ENCODE assay signal across 12 cellular contexts in genomic region chr6:131660195-131660594, GRCh38. TPM values are rescaled to one million over a fixed set of nuclear protein-coding genes. Genes with fewer than 3 reads are reported as not detected.
DNase-seq lines count a peak whose midpoint lies in the region; ATAC-seq and TF ChIP-seq lines count a peak whose summit lies in the region.
"Had no signal": no experiment of that assay in that cellular context is flagged by ENCODE, and none has a peak within 500 bp of the region (broad histone marks: within the 10 kb centered on the region; RNA-seq: fewer than 3 reads in every experiment).

No MANE protein-coding gene starts in this region.

- DNase-seq in activated CD4-positive, alpha-beta T cell treated with anti-CD3 and anti-CD28 coated beads for 36 hours: no peak
- no peak for DNase-seq in activated CD4-positive, alpha-beta T cell treated with anti-CD3 and anti-CD28 coated beads, Interleukin-2, amount 50 U/mL, for 1 hour
- DNase-seq in NOMO-1 treated with DMSO at 0.1 percent for 48 hours (lab: John Stamatoyannopoulos, UW; ENCODE audit: unreplicated experiment): peak; percentile 61
- peak; percentile 73 for DNase-seq in dermis blood vessel endothelial cell
- DNase-seq in skeletal muscle cell (ENCODE audit: low read depth): peak; percentile 15
- DNase-seq in iPS-NIHi7 (ENCODE audit: extremely low spot score): no peak
- DNase-seq in GM13977 (ENCODE audit: low spot score): no peak
- no peak for DNase-seq in activated naive CD4-positive, alpha-beta T cell treated with anti-CD3 and anti-CD28 coated beads, Interleukin-2, amount 50 U/mL, for 16 hours
- DNase-seq: nephron progenitor cell, stomach had no signal

- CTCF ChIA-PET in activated CD4-positive, alpha-beta T cell treated with anti-CD3 and anti-CD28 coated beads for 36 hours (lab: Charles Lee): interaction anchor here (0.8 kb wide), 1 partner anchor 35 kb away, joined by 3 read pairs; no protein-coding TSS in a partner anchor

- H3K4me3 ChIP-seq in skeletal muscle cell (ENCODE audit: low read depth, low read length): no peak overlapping the region
- H3K4me3 ChIP-seq: stomach had no signal

- in situ Hi-C loops in GM13977 (cut with MboI; ENCODE audit: low pct_unique_long_range_greater_than_20kb, low sequenced_read_pairs, unreplicated experiment): no loop called here

- H3K4me1 Mint-ChIP-seq in activated CD4-positive, alpha-beta T cell treated with anti-CD3 and anti-CD28 coated beads for 36 hours: no peaks in the 10 kb centered on the region
- H3K4me1 Mint-ChIP-seq: nephron progenitor cell had no signal

- H3K9me3 Mint-ChIP-seq in activated CD4-positive, alpha-beta T cell treated with anti-CD3 and anti-CD28 coated beads for 36 hours (ENCODE audit: low read depth): no peaks in the 10 kb centered on the region
- H3K9me3 Mint-ChIP-seq: nephron progenitor cell had no signal

- intact Hi-C loops in activated CD4-positive, alpha-beta T cell treated with anti-CD3 and anti-CD28 coated beads for 36 hours (cut with DNase I, micrococcal nuclease): no loop called here

- ATAC-seq in activated CD4-positive, alpha-beta T cell treated with anti-CD3 and anti-CD28 coated beads for 36 hours: peak; percentile 42

- no peak overlapping the region for H3K27ac Mint-ChIP-seq in activated CD4-positive, alpha-beta T cell treated with anti-CD3 and anti-CD28 coated beads for 36 hours
- H3K27ac Mint-ChIP-seq: nephron progenitor cell had no signal

- no peak for TF ChIP-seq CTCF in GM13977 (IDR thresholded peaks at IDR 0.05; ENCODE audit: extremely low read depth, insufficient read depth, missing control alignments)

- no peaks in the 10 kb centered on the region for H3K36me3 Mint-ChIP-seq in activated CD4-positive, alpha-beta T cell treated with anti-CD3 and anti-CD28 coated beads for 36 hours (ENCODE audit: low read depth)

- no peak overlapping the region for H3K4me3 Mint-ChIP-seq in activated CD4-positive, alpha-beta T cell treated with anti-CD3 and anti-CD28 coated beads for 36 hours
- H3K4me3 Mint-ChIP-seq: nephron progenitor cell had no signal

- POLR2A ChIA-PET in activated CD4-positive, alpha-beta T cell treated with anti-CD3 and anti-CD28 coated beads for 36 hours (lab: Charles Lee): no interaction called here

- H3K27me3 Mint-ChIP-seq in activated CD4-positive, alpha-beta T cell treated with anti-CD3 and anti-CD28 coated beads for 36 hours: no peaks in the 10 kb centered on the region

RNA-seq across cellular contexts. Expression of gene ENPP3, which starts 23.1 kb away (rescaled TPM):
- under 1 TPM; 0.57 to 0.58 TPM for total RNA-seq in activated CD4-positive, alpha-beta T cell treated with anti-CD3 and anti-CD28 coated beads for 36 hours
- 0.19 and 0.85 TPM in 2 replicates for total RNA-seq in dermis blood vessel endothelial cell

RNA-seq across cellular contexts. Expression of gene MED23, which starts 32.2 kb away (rescaled TPM):
- 10 to 100 TPM; 23.9 to 26.0 TPM for total RNA-seq in activated CD4-positive, alpha-beta T cell treated with anti-CD3 and anti-CD28 coated beads for 36 hours
- total RNA-seq in dermis blood vessel endothelial cell: 44.6 and 47.1 TPM in 2 replicates

RNA-seq across cellular contexts. Expression of gene OR2A4, which starts 41.0 kb away (rescaled TPM):
- not detected for total RNA-seq in activated CD4-positive, alpha-beta T cell treated with anti-CD3 and anti-CD28 coated beads for 36 hours
- total RNA-seq in dermis blood vessel endothelial cell: not detected in 2 replicates
- total RNA-seq: epithelial cell of proximal tubule had no signal

RNA-seq across cellular contexts. Expression of gene CTAGE9, which starts 50.6 kb away (rescaled TPM):
- total RNA-seq in activated CD4-positive, alpha-beta T cell treated with anti-CD3 and anti-CD28 coated beads for 36 hours: under 1 TPM in 1 of 2 experiments, not detected in 1; 0.21 TPM
- not detected in 2 replicates for total RNA-seq in dermis blood vessel endothelial cell
- total RNA-seq: epithelial cell of proximal tubule, NCI-H460 had no signal

Comparison
In these comparisons a context has a peak if more than half of its experiments do, and no peak if none do; other contexts are left out.
1. DNase-seq: peak in NOMO-1 treated with DMSO at 0.1 percent for 48 hours (single experiment), dermis blood vessel endothelial cell (single experiment) and skeletal muscle cell (single experiment); none in activated CD4-positive, alpha-beta T cell treated with anti-CD3 and anti-CD28 coated beads for 36 hours (single experiment), activated CD4-positive, alpha-beta T cell treated with anti-CD3 and anti-CD28 coated beads, Interleukin-2, amount 50 U/mL, for 1 hour (single experiment), iPS-NIHi7 (single experiment), GM13977 (single experiment) and activated naive CD4-positive, alpha-beta T cell treated with anti-CD3 and anti-CD28 coated beads, Interleukin-2, amount 50 U/mL, for 16 hours (single experiment).